1 cellular context compared by ENCODE assay signal in genomic region chr5:169029661-169030274, GRCh38.
TF ChIP-seq lines count a peak whose summit lies in the region.

No MANE protein-coding gene starts in this region.

TF ChIP-seq in GM23338, 12 proteins besides CTCF, POLR2A, EP300 and RAD21 (continued from another document):
- TF ChIP-seq ZNF462 (CRISPR knock-in tag; IDR thresholded peaks at IDR 0.05) (no peak), POLR2AphosphoS5 (IDR thresholded peaks at IDR 0.05; ENCODE audit: low read depth) (no peak), ZNF114 (CRISPR knock-in tag; IDR thresholded peaks at IDR 0.05) (no peak), EZH2phosphoT487 (IDR thresholded peaks at IDR 0.05; ENCODE audit: unreplicated experiment) (no peak)
